In the genomic region with DNA sequence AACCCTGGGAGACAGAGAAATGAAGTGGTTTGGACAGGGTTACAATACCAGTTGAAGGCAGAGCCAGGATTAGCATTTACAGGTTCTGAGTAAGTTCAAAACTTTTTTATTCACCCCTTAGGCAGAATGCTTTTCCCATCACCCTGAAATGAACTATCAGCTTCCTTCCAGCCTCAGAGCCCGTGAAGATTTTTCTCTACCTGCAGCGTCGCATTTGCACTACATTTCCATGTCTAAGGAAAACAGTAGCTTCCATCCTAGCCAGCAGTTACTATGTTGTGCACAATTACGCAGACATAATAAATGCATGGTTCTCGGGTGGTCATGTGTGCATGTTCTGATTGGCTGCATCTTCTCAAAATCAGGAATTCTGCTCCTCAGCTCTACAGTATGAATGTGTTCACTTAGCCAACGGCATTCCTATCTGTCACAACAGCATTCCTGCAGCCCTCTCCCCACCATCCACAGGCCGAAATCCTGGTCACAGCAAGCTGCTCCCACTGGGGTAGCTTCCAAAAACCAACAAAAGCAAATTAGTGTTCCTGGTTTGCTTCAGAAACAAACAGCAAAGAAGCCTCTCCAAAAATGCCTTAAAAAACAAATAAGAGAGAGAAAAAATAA, we compare ENCODE assay signal across 26 cellular contexts.
"Had no signal": no experiment of that assay in that cellular context is flagged by ENCODE, and none has a peak within 500 bp of the region (broad histone marks: within the 10 kb centered on the region; RNA-seq: fewer than 3 reads in every experiment).

No MANE protein-coding gene starts in this region.

- H3K9me3 ChIP-seq: adrenal gland, heart left ventricle, left ventricle myocardium inferior, psoas muscle, right atrium auricular region, spleen, transverse colon had no signal

- H3K9ac ChIP-seq: parathyroid adenoma had no signal

- DNase-seq: activated CD4-positive, alpha-beta T cell treated with anti-CD3 and anti-CD28 coated beads for 48 hours; activated CD4-positive, alpha-beta T cell treated with anti-CD3 and anti-CD28 coated beads, Interleukin-2, amount 50 U/mL, for 48 hours; activated CD8-positive, alpha-beta memory T cell treated with anti-CD3 and anti-CD28 coated beads for 24 hours; activated CD8-positive, alpha-beta memory T cell treated with anti-CD3 and anti-CD28 coated beads, Interleukin-2, amount 50 U/mL, for 4 hours; activated effector memory CD4-positive, alpha-beta T cell treated with anti-CD3 and anti-CD28 coated beads, Interleukin-2, amount 50 U/mL, for 16 hours; activated naive CD4-positive, alpha-beta T cell treated with anti-CD3 and anti-CD28 coated beads for 36 hours; activated naive CD8-positive, alpha-beta T cell treated with anti-CD3 and anti-CD28 coated beads for 36 hours; activated T-cell treated with anti-CD3 and anti-CD28 coated beads, Interleukin-2, amount 50 U/mL, for 1 hour; adrenal gland; aorta; brain microvascular endothelial cell; foreskin fibroblast; heart left ventricle; hypothalamus; left ventricle myocardium inferior; naive B cell; occipital lobe; psoas muscle; spleen; stimulated activated naive CD4-positive, alpha-beta T cell treated with Interleukin-2 at 50 U/mL for 16 hours; T-helper 9 cell; transverse colon had no signal

- H3K27ac ChIP-seq: adrenal gland, brain microvascular endothelial cell, heart left ventricle, left ventricle myocardium inferior, parathyroid adenoma, psoas muscle, right atrium auricular region, spleen, transverse colon, VCaP had no signal

- H3K36me3 ChIP-seq: adrenal gland, brain microvascular endothelial cell, heart left ventricle, left ventricle myocardium inferior, right atrium auricular region, spleen, transverse colon had no signal

- H3K4me3 ChIP-seq: adrenal gland, heart left ventricle, left ventricle myocardium inferior, lung, psoas muscle, right atrium auricular region, spleen, transverse colon had no signal

- H3K27me3 ChIP-seq: adrenal gland, brain microvascular endothelial cell, right atrium auricular region, spleen, transverse colon had no signal

- H3K4me1 ChIP-seq: adrenal gland, heart left ventricle, left ventricle myocardium inferior, parathyroid adenoma, psoas muscle, right atrium auricular region, spleen, transverse colon had no signal
